ENCODE assay signal across 21 cellular contexts in genomic region chr12:104933128-104933527, GRCh38. TPM values are rescaled to one million over a fixed set of nuclear protein-coding genes. Genes with fewer than 3 reads are reported as not detected.
DNase-seq lines count a peak whose midpoint lies in the region; ATAC-seq, FAIRE-seq and TF ChIP-seq lines count a peak whose summit lies in the region.
"Had no signal": no experiment of that assay in that cellular context is flagged by ENCODE, and none has a peak within 500 bp of the region (broad histone marks: within the 10 kb centered on the region; RNA-seq: fewer than 3 reads in every experiment).

No MANE protein-coding gene starts in this region.

- H3K27ac ChIP-seq in GM12878 (ENCODE audit: control insufficient read depth, insufficient read depth): no peak overlapping the region
- H3K27ac ChIP-seq: 22Rv1; A549; BLaER1 treated with 17β-estradiol and CSF1 and Interleukin-3, amounts not matched to agents 10 nM and 100 nM; C4-2B had no signal

- no peak overlapping the region for H2AFZ ChIP-seq in GM12878 (ENCODE audit: control insufficient read depth, low read depth, low read length)

- peaks cover 45% of the 10 kb centered on the region for H3K4me1 ChIP-seq in GM12878 (ENCODE audit: control insufficient read depth, insufficient read depth, low read length)

- H3K4me3 ChIP-seq in GM12878: no peak overlapping the region
- H3K4me3 ChIP-seq: A549; BLaER1 treated with 17β-estradiol and CSF1 and Interleukin-3, amounts not matched to agents 10 nM and 100 nM had no signal

- POLR2A ChIA-PET in GM12878 (lab: Charles Lee): interaction anchor here (0.6 to 1.6 kb wide), 2 partner anchors 26 to 36 kb away, joined by 5 read pairs; no protein-coding TSS in a partner anchor

- RAD21 ChIA-PET in GM12878 (lab: Charles Lee; ENCODE audit: unreplicated experiment): no interaction called here

- no peak overlapping the region for H3K9ac ChIP-seq in GM12878 (ENCODE audit: control insufficient read depth, insufficient read depth, low read length)
- H3K9ac ChIP-seq: BLaER1 treated with 17β-estradiol and CSF1 and Interleukin-3, amounts not matched to agents 10 nM and 100 nM had no signal

- H3K9me3 ChIP-seq in GM12878 (replicated peaks; ENCODE audit: control insufficient read depth, insufficient read depth, low read length): no peaks in the 10 kb centered on the region; the same call in 1 of the 3 replicates
- H3K9me3 ChIP-seq: A549; BLaER1 treated with 17β-estradiol and CSF1 and Interleukin-3, amounts not matched to agents 10 nM and 100 nM had no signal

- H3K79me2 ChIP-seq in GM12878 (ENCODE audit: control insufficient read depth, insufficient read depth, low read length): peaks cover 6% of the 10 kb centered on the region

- WGBS in GM12878 (ENCODE audit: insufficient coverage, insufficient replicate concordance, low lambda C conversion rate, missing lambda C conversion rate): 100% methylated on average over 1 of the region's 1 CpG

- no peak for TF ChIP-seq CTCF in GM12878 (IDR thresholded peaks at IDR 0.05 in 2 of 3, conservative IDR thresholded peaks at IDR 0.05 in 1 of 3; ENCODE audit: control insufficient read depth in 2 of 3, extremely low read depth in 1 of 3, insufficient read depth in 1 of 3, low read depth in 3 of 3, low read length in 3 of 3)

- ATAC-seq in GM12878 (no peak), HG02870 (IDR thresholded peaks at IDR 0.05; ENCODE audit: unreplicated experiment) (no peak)
- ATAC-seq: CD8-positive, alpha-beta T cell had no signal

- intact Hi-C loops in GM12878 (cut with micrococcal nuclease; ENCODE audit: unreplicated experiment): no loop called here

- CTCF ChIA-PET in GM12878 (lab: Yijun Ruan, JAX): no interaction called here

- no peaks in the 10 kb centered on the region for H3K27me3 ChIP-seq in GM12878 (replicated peaks in 1 of 2; ENCODE audit: control insufficient read depth in 2 of 2, insufficient read depth in 2 of 2, low read length in 1 of 2)
- H3K27me3 ChIP-seq: BLaER1 treated with 17β-estradiol and CSF1 and Interleukin-3, amounts not matched to agents 10 nM and 100 nM had no signal

- BruUV-seq in GM12878 (replicated peaks; lab: Mats Ljungman, UMichigan): no TSS peak

- H3K4me2 ChIP-seq in GM12878 (ENCODE audit: control insufficient read depth, insufficient read depth): no peak overlapping the region
- H3K4me2 ChIP-seq: A549; BLaER1 treated with 17β-estradiol and CSF1 and Interleukin-3, amounts not matched to agents 10 nM and 100 nM had no signal

- SMC1A ChIA-PET in GM12878 (lab: Charles Lee; ENCODE audit: uncharacterized antibody, unreplicated experiment): interaction anchor here (1.3 to 3.3 kb wide), 2 partner anchors 26 to 52 kb away, joined by 3 to 24 read pairs; partner anchors contain the start of gene SLC41A2

- no peak for TF ChIP-seq RAD21 in GM12878 (IDR thresholded peaks at IDR 0.05; ENCODE audit: insufficient read depth, low read depth, low read length)

- TF ChIP-seq EP300 in GM12878 (IDR thresholded peaks at IDR 0.05; ENCODE audit: borderline replicate concordance in 1 of 2, control insufficient read depth in 1 of 2, low read depth in 2 of 2, low read length in 2 of 2): no peak

- in situ Hi-C loops in GM12878 (cut with MboI): no loop called here

- TF ChIP-seq POLR2A in GM12878 (IDR thresholded peaks at IDR 0.05; ENCODE audit: low read depth, low read length): no peak

- H3K36me3 ChIP-seq in GM12878 (ENCODE audit: control insufficient read depth in 2 of 2, insufficient read depth in 2 of 2, low read length in 1 of 2): no peaks in the 10 kb centered on the region
- H3K36me3 ChIP-seq: BLaER1 treated with 17β-estradiol and CSF1 and Interleukin-3, amounts not matched to agents 10 nM and 100 nM had no signal

- no peaks in the 10 kb centered on the region for H4K20me1 ChIP-seq in GM12878 (ENCODE audit: control insufficient read depth, insufficient read depth)
- H4K20me1 ChIP-seq: BLaER1 treated with 17β-estradiol and CSF1 and Interleukin-3, amounts not matched to agents 10 nM and 100 nM had no signal

- DNase-seq in GM18507 (ENCODE audit: extremely low spot score, insufficient read length, low read depth) (no peak), NCI-H526 (lab: John Stamatoyannopoulos, UW) (peak; percentile 90 to 98), GM12878 (ENCODE audit: low read depth, low spot score) (no peak), COLO668 (lab: John Stamatoyannopoulos, UW; ENCODE audit: unreplicated experiment) (no peak)
- DNase-seq: AML-193; CD4-positive, alpha-beta T cell; CD8-positive, alpha-beta T cell; COR-L47; DMS 273 treated with DMSO at 0.1 percent for 48 hours; DMS153; DMS53; DMS79; DND-41; EL; GDM1 had no signal

- FAIRE-seq in GM18507 (lab: Jason Lieb, UNC) (peak; percentile 62), GM12878 (lab: Jason Lieb, UNC) (no peak)
- FAIRE-seq: A549, GM12891 had no signal

TF ChIP-seq in GM12878, 131 proteins besides CTCF, POLR2A, EP300 and RAD21 (continues in another document):
- peak; percentile 32; the same call in 1 of the 2 replicates for TF ChIP-seq RELB (IDR thresholded peaks at IDR 0.05; ENCODE audit: low read depth)
- TF ChIP-seq CHD4 (IDR thresholded peaks at IDR 0.05): no peak
- TF ChIP-seq HCFC1 (IDR thresholded peaks at IDR 0.05; ENCODE audit: low read length): no peak
- 0 out of 3 replicates have a peak, but pooled peaks have one; percentile 18 for TF ChIP-seq POU2F2 (IDR thresholded peaks at IDR 0.05; ENCODE audit: borderline replicate concordance, low read depth, low read length)
- TF ChIP-seq SMAD1 (IDR thresholded peaks at IDR 0.05; ENCODE audit: low read depth, partially characterized antibody): no peak
- TF ChIP-seq ATF7 (IDR thresholded peaks at IDR 0.05; ENCODE audit: low read depth): 0 out of 2 replicates have a peak, but pooled peaks have one; percentile 19
- no peak for TF ChIP-seq STAT1 (conservative IDR thresholded peaks at IDR 0.05)
- TF ChIP-seq IKZF2 (IDR thresholded peaks at IDR 0.05): peak in 1 of 2 experiments; percentile 31; a peak in 1 of 4 replicates

RNA-seq across cellular contexts. Expression of gene SLC41A2, which starts 25.0 kb away (rescaled TPM):
- 149 and 169 TPM in 2 replicates for total RNA-seq in GM12878 (2013; cell fraction: nucleolus; rRNA removed)
- total RNA-seq in GM12878 (2014; rRNA removed): 16.8 and 22.5 TPM in 2 replicates
- 18.2 and 18.8 TPM in 2 replicates for total RNA-seq in GM12878 (2014; rRNA removed; fragmentation: Illumina TruSeq; extraction: Trizol)
- total RNA-seq in GM12878 (2021): 18.5 and 19.0 TPM in 2 replicates
- 4.8 TPM for polyA plus RNA-seq in GM12878 (2011; ENCODE audit: low read depth)
- 8.3 and 14.2 TPM in 2 replicates for polyA plus RNA-seq in GM12878 (2011; rRNA removed)
- 3.5 and 4.7 TPM in 2 replicates for polyA plus RNA-seq in GM12878 (2011; cell fraction: cytosol; rRNA removed)
- 5.1 and 6.5 TPM in 2 replicates for polyA plus RNA-seq in GM12878 (2011; cell fraction: nucleus; rRNA removed)
- polyA plus RNA-seq in GM12878 (2012): 5.6 and 7.1 TPM in 2 replicates
- polyA plus RNA-seq in GM12878 (2014; fragmentation: Illumina TruSeq; extraction: Trizol): 14.1 and 17.3 TPM in 2 replicates
- polyA plus RNA-seq in GM12878 (2014; fragmentation: Nextera tagmentation; extraction: Ambion mirVana): 1 to 10 TPM; 3.5 to 9.2 TPM
- polyA plus RNA-seq in GM12878 (2014; rRNA removed): 5.7 and 13.0 TPM in 2 replicates
- 1 to 10 TPM; 9.3 to 9.5 TPM for polyA plus RNA-seq in GM12878 (2016; fragmentation: Nextera tagmentation; extraction: Ambion mirVana)
- polyA minus RNA-seq in GM12878 (2011; rRNA and poly(A)+ RNA removed): 18.0 and 21.1 TPM in 2 replicates
- 7.6 and 11.1 TPM in 2 replicates for polyA minus RNA-seq in GM12878 (2011; cell fraction: cytosol; rRNA and poly(A)+ RNA removed)
- polyA minus RNA-seq in GM12878 (2011; cell fraction: nucleus; rRNA and poly(A)+ RNA removed): 14.1 and 26.4 TPM in 2 replicates

RNA-seq across cellular contexts. Expression of gene NOPCHAP1, which starts 53.0 kb away (rescaled TPM):
- total RNA-seq in GM12878 (2013; cell fraction: nucleolus; rRNA removed): 32.5 and 34.2 TPM in 2 replicates
- 28.9 and 29.8 TPM in 2 replicates for total RNA-seq in GM12878 (2014; rRNA removed)
- total RNA-seq in GM12878 (2014; rRNA removed; fragmentation: Illumina TruSeq; extraction: Trizol): 38.6 and 41.5 TPM in 2 replicates
- 39.6 and 40.2 TPM in 2 replicates for total RNA-seq in GM12878 (2021)
- 7.2 TPM for polyA plus RNA-seq in GM12878 (2011; ENCODE audit: low read depth)
- 29.2 and 41.6 TPM in 2 replicates for polyA plus RNA-seq in GM12878 (2011; rRNA removed)
- 16.0 and 16.9 TPM in 2 replicates for polyA plus RNA-seq in GM12878 (2011; cell fraction: cytosol; rRNA removed)
- polyA plus RNA-seq in GM12878 (2011; cell fraction: nucleus; rRNA removed): 7.6 and 10.5 TPM in 2 replicates
- polyA plus RNA-seq in GM12878 (2012): 30.5 and 56.9 TPM in 2 replicates
- 22.6 and 28.0 TPM in 2 replicates for polyA plus RNA-seq in GM12878 (2014; fragmentation: Illumina TruSeq; extraction: Trizol)
- 100 to 1,000 TPM; 108 to 115 TPM for polyA plus RNA-seq in GM12878 (2014; fragmentation: Nextera tagmentation; extraction: Ambion mirVana)
- polyA plus RNA-seq in GM12878 (2014; rRNA removed): 26.3 and 28.9 TPM in 2 replicates
- polyA plus RNA-seq in GM12878 (2016; fragmentation: Nextera tagmentation; extraction: Ambion mirVana): 10 to 100 TPM; 69.2 to 73.1 TPM
- polyA minus RNA-seq in GM12878 (2011; rRNA and poly(A)+ RNA removed): 11.1 and 12.7 TPM in 2 replicates
- polyA minus RNA-seq in GM12878 (2011; cell fraction: cytosol; rRNA and poly(A)+ RNA removed): 5.7 and 9.5 TPM in 2 replicates
- 8.7 and 17.3 TPM in 2 replicates for polyA minus RNA-seq in GM12878 (2011; cell fraction: nucleus; rRNA and poly(A)+ RNA removed)

Comparison
In these comparisons a context has a peak if more than half of its experiments do, and no peak if none do; other contexts are left out.
1. DNase-seq: peak in NCI-H526 (2 of 2); none in GM18507 (single experiment), GM12878 (single experiment) and COLO668 (single experiment).